1 cellular context compared by ENCODE assay signal in genomic region chr15:64651573-64652260, GRCh38.
TF ChIP-seq lines count a peak whose summit lies in the region.

No MANE protein-coding gene starts in this region.

TF ChIP-seq in HepG2, 621 proteins besides CTCF, POLR2A, EP300 and RAD21 (continued from another document and continues in another):
- TF ChIP-seq ZNF770 (CRISPR knock-in tag; IDR thresholded peaks at IDR 0.05) (no peak), ZNF713 (CRISPR knock-in tag; IDR thresholded peaks at IDR 0.05) (no peak), HMG20A (CRISPR knock-in tag; IDR thresholded peaks at IDR 0.05; ENCODE audit: borderline replicate concordance) (peak; percentile 32; the same call in 1 of the 2 replicates), ZFP36L1 (CRISPR knock-in tag; IDR thresholded peaks at IDR 0.05) (no peak), SRSF4 (IDR thresholded peaks at IDR 0.05; ENCODE audit: low read depth, low read length, poor library complexity, severe bottlenecking) (no peak), FUBP1 (CRISPR knock-in tag; IDR thresholded peaks at IDR 0.05; ENCODE audit: borderline replicate concordance) (no peak), ZNF17 (CRISPR knock-in tag; IDR thresholded peaks at IDR 0.05) (no peak), ZBTB46 (CRISPR knock-in tag; IDR thresholded peaks at IDR 0.05; ENCODE audit: borderline replicate concordance) (no peak), XRCC5 (optimal IDR thresholded peaks at IDR 0.05; ENCODE audit: low read length) (peak; percentile 35), ZNF607 (CRISPR knock-in tag; IDR thresholded peaks at IDR 0.05; ENCODE audit: borderline replicate concordance) (0 out of 2 replicates have a peak, but pooled peaks have one; percentile 40), CERS6 (CRISPR knock-in tag; IDR thresholded peaks at IDR 0.05) (no peak), NFATC3 (CRISPR knock-in tag; IDR thresholded peaks at IDR 0.05) (no peak), ZNF550 (CRISPR knock-in tag; IDR thresholded peaks at IDR 0.05; ENCODE audit: borderline replicate concordance) (no peak), SOX6 (IDR thresholded peaks at IDR 0.05) (no peak), SOX6 (CRISPR knock-in tag; IDR thresholded peaks at IDR 0.05) (peak; percentile 72), ZNF562 (CRISPR knock-in tag; IDR thresholded peaks at IDR 0.05; ENCODE audit: borderline replicate concordance) (no peak), TOPORS (CRISPR knock-in tag; IDR thresholded peaks at IDR 0.05) (no peak), GZF1 (CRISPR knock-in tag; IDR thresholded peaks at IDR 0.05) (no peak), SNRNP70 (IDR thresholded peaks at IDR 0.05; ENCODE audit: low read depth, low read length) (no peak), THAP7 (CRISPR knock-in tag; IDR thresholded peaks at IDR 0.05) (no peak), ARNT2 (CRISPR knock-in tag; IDR thresholded peaks at IDR 0.05; ENCODE audit: low read depth) (no peak), GRHL1 (CRISPR knock-in tag; conservative IDR thresholded peaks at IDR 0.05) (no peak), KDM3A (CRISPR knock-in tag; IDR thresholded peaks at IDR 0.05; ENCODE audit: low read depth) (no peak), ZNF781 (CRISPR knock-in tag; IDR thresholded peaks at IDR 0.05; ENCODE audit: borderline replicate concordance, not compliant biosample characterization) (no peak), GLMP (CRISPR knock-in tag; IDR thresholded peaks at IDR 0.05; ENCODE audit: borderline replicate concordance) (no peak), ZNF569 (CRISPR knock-in tag; IDR thresholded peaks at IDR 0.05; ENCODE audit: borderline replicate concordance) (no peak), HMGXB4 (CRISPR knock-in tag; IDR thresholded peaks at IDR 0.05; ENCODE audit: borderline replicate concordance in 1 of 2, low read depth in 1 of 2) (no peak), TFDP1 (CRISPR knock-in tag; IDR thresholded peaks at IDR 0.05; ENCODE audit: borderline replicate concordance) (no peak), ZNF597 (CRISPR knock-in tag; IDR thresholded peaks at IDR 0.05) (no peak), ZNF564 (CRISPR knock-in tag; IDR thresholded peaks at IDR 0.05) (no peak), THYN1 (CRISPR knock-in tag; IDR thresholded peaks at IDR 0.05; ENCODE audit: borderline replicate concordance, low read depth) (no peak), BRF2 (CRISPR knock-in tag; IDR thresholded peaks at IDR 0.05) (no peak), BCLAF1 (IDR thresholded peaks at IDR 0.05) (no peak), ZUFSP (CRISPR knock-in tag; IDR thresholded peaks at IDR 0.05; ENCODE audit: borderline replicate concordance) (no peak)
